Comparison of ENCODE assay signal across 25 cellular contexts in genomic region chr7:148999166-148999565, GRCh38.
"Had no signal": no experiment of that assay in that cellular context is flagged by ENCODE, and none has a peak within 500 bp of the region (broad histone marks: within the 10 kb centered on the region; RNA-seq: fewer than 3 reads in every experiment).

No MANE protein-coding gene starts in this region.

- H3K4me3 ChIP-seq: coronary artery, dorsolateral prefrontal cortex, esophagus muscularis mucosa, gastroesophageal sphincter, heart left ventricle, hepatocyte, lower lobe of right lung, mucosa of descending colon had no signal

- H2AFZ ChIP-seq: hepatocyte had no signal

- H3K4me3 Mint-ChIP-seq: immature natural killer cell, mesothelial cell of epicardium had no signal

- H3K4me2 ChIP-seq: hepatocyte had no signal

- H3K4me1 Mint-ChIP-seq: immature natural killer cell, mesothelial cell of epicardium had no signal

- DNase-seq: dermis blood vessel endothelial cell; dorsolateral prefrontal cortex; effector CD4-positive, alpha-beta T cell; effector memory CD4-positive, alpha-beta T cell; foreskin keratinocyte; heart left ventricle; hypothalamus; immature natural killer cell; islet precursor cell; kidney; kidney glomerular epithelial cell; left colon; left ventricle myocardium superior; lower lobe of right lung; mesenchymal stem cell; mucosa of descending colon had no signal

- H3K9me3 ChIP-seq: esophagus muscularis mucosa, gastroesophageal sphincter, heart left ventricle, lower lobe of right lung, mucosa of descending colon had no signal

- H3K4me1 ChIP-seq: esophagus muscularis mucosa, foreskin keratinocyte, gastroesophageal sphincter, heart left ventricle, lower lobe of right lung had no signal

- H3K27ac Mint-ChIP-seq: mesothelial cell of epicardium had no signal

- FAIRE-seq: colon, endothelial cell of umbilical vein, frontal cortex, kidney had no signal

- H3K9me3 Mint-ChIP-seq: immature natural killer cell, mesothelial cell of epicardium had no signal

- H3K27me3 ChIP-seq: dorsolateral prefrontal cortex, foreskin keratinocyte, gastroesophageal sphincter, heart left ventricle, hepatocyte had no signal

- H3K79me2 ChIP-seq: hepatocyte had no signal

- ATAC-seq: foreskin keratinocyte, gastroesophageal sphincter, heart left ventricle, left colon, left lobe of liver, left ventricle myocardium superior, lower lobe of right lung, mucosa of descending colon had no signal

- H3K27ac ChIP-seq: coronary artery, dorsolateral prefrontal cortex, esophagus muscularis mucosa, foreskin keratinocyte, gastroesophageal sphincter, heart left ventricle, hepatocyte, lower lobe of right lung had no signal
